13 cellular contexts compared by ENCODE assay signal in genomic region chr3:46480481-46481195, GRCh38. TPM values are rescaled to one million over a fixed set of nuclear protein-coding genes. Genes with fewer than 3 reads are reported as not detected.
"Had no signal": no experiment of that assay in that cellular context is flagged by ENCODE, and none has a peak within 500 bp of the region (broad histone marks: within the 10 kb centered on the region; RNA-seq: fewer than 3 reads in every experiment).

No MANE protein-coding gene starts in this region.

- ATAC-seq: activated CD4-positive, CD25-positive, alpha-beta regulatory T cell treated with anti-CD3 and anti-CD28 coated beads, Interleukin-2, amount 50 U/mL, for 24 hours; left cardiac atrium; natural killer cell treated with Interleukin-12 subunit alpha and Interleukin-12 subunit beta and Interleukin-15 and Interleukin-18, amount 100 ng/mL, for 72 hours; pancreas had no signal

- H3K4me3 Mint-ChIP-seq: activated naive CD8-positive, alpha-beta T cell treated with anti-CD3 and anti-CD28 coated beads for 36 hours; natural killer cell treated with Interleukin-12 subunit alpha and Interleukin-12 subunit beta and Interleukin-15 and Interleukin-18, amount 100 ng/mL, for 72 hours had no signal

- H3K36me3 Mint-ChIP-seq: activated naive CD8-positive, alpha-beta T cell treated with anti-CD3 and anti-CD28 coated beads for 36 hours had no signal

- H3K27ac Mint-ChIP-seq: activated naive CD8-positive, alpha-beta T cell treated with anti-CD3 and anti-CD28 coated beads for 36 hours; natural killer cell treated with Interleukin-12 subunit alpha and Interleukin-12 subunit beta and Interleukin-15 and Interleukin-18, amount 100 ng/mL, for 72 hours had no signal

- H3K9me3 Mint-ChIP-seq: activated naive CD8-positive, alpha-beta T cell treated with anti-CD3 and anti-CD28 coated beads for 36 hours; natural killer cell treated with Interleukin-12 subunit alpha and Interleukin-12 subunit beta and Interleukin-15 and Interleukin-18, amount 100 ng/mL, for 72 hours had no signal

- DNase-seq: activated gamma-delta T cell; activated naive CD8-positive, alpha-beta T cell treated with anti-CD3 and anti-CD28 coated beads for 36 hours; activated T-cell treated with anti-CD3 and anti-CD28 coated beads, Interleukin-2, amount 50 U/mL, for 48 hours; effector CD4-positive, alpha-beta T cell; left cardiac atrium; pancreas; stimulated activated CD4-positive, alpha-beta T cell treated with anti-CD3 and anti-CD28 coated beads, Interleukin-4, amount 100 ng/mL, for 4 hours had no signal

- H3K4me1 Mint-ChIP-seq: activated naive CD8-positive, alpha-beta T cell treated with anti-CD3 and anti-CD28 coated beads for 36 hours had no signal

RNA-seq across cellular contexts. Expression of gene LTF, which starts 15.9 kb away (rescaled TPM):
- total RNA-seq: activated naive CD8-positive, alpha-beta T cell treated with anti-CD3 and anti-CD28 coated beads for 36 hours; vagina had no signal

RNA-seq across cellular contexts. Expression of gene RTP3, which starts 17.1 kb away (rescaled TPM):
- total RNA-seq: activated naive CD8-positive, alpha-beta T cell treated with anti-CD3 and anti-CD28 coated beads for 36 hours; left cardiac atrium; lung microvascular endothelial cell; mucosa of gallbladder; natural killer cell treated with Interleukin-12 subunit alpha and Interleukin-12 subunit beta and Interleukin-15 and Interleukin-18, amount 100 ng/mL, for 72 hours; pancreas; tibial nerve; vagina had no signal
- polyA plus RNA-seq: pancreas had no signal
